In the genomic region with DNA sequence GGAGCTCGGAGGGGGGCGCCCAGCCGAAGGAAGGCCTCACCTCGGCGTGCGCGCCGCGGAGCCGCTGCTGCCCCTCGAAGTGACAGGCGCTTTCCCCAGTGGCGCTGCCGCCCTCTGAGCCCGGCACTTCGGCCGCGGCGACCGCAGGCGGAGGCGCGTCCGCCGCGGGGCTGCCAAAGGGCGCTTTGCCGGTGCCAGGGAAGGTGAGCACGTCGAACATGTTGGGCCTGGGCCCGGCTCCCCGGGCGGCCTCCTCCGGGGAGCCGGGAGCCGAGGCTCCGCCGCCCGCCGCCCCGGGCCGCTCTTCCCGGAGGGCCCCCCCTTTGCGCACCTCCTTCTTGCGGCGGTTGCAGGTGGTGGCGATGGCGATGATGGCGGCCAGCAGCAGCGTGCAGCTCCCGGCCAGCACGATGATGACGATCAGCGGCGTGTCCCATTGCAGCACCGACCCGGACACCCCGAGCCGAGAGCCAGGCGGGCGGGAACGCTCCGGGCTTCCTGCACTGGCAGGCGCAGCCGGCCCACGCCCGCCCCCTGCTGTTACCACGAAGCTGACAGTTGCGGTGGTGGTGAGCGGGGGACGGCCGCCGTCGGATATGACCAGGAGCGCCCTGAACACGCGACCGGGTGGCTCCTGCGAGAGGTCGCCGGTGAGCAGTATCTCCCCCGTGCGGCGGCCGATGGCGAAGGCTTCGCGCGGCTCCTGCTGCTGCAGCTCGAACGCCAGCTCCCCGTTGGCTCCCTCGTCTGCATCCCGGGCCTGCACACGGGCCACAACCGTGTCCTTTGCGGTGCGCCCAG, we compare ENCODE assay signal across 9 cellular contexts. TPM values are rescaled to one million over a fixed set of nuclear protein-coding genes. Genes with fewer than 3 reads are reported as not detected.
A peak's percentile ranks its signal among the peaks of the same experiment; 100 is the strongest.
DNase-seq lines count a peak whose midpoint lies in the region; TF ChIP-seq lines count a peak whose summit lies in the region.
"Had no signal": no experiment of that assay in that cellular context is flagged by ENCODE, and none has a peak within 500 bp of the region (broad histone marks: within the 10 kb centered on the region; RNA-seq: fewer than 3 reads in every experiment).

No MANE protein-coding gene starts in this region.

- peaks cover 5% of the 10 kb centered on the region for H3K4me1 Mint-ChIP-seq in MCF 10A (ENCODE audit: insufficient read depth, unreplicated experiment)

- intact Hi-C loops in breast epithelium (cut with DNase I; ENCODE audit: low total_unique reads) (no loop called here), MCF 10A (cut with micrococcal nuclease) (no loop called here), thyroid gland (cut with DNase I) (loop anchor here (5.0 to 10.0 kb wide), 3 partner anchors 121 to 356 kb away; no protein-coding TSS in a partner anchor)

- no peak for TF ChIP-seq CTCF in breast epithelium (IDR thresholded peaks at IDR 0.05)
- TF ChIP-seq CTCF in MCF 10A (IDR thresholded peaks at IDR 0.05; ENCODE audit: unreplicated experiment) = no peak
- peak in 5 of 6 experiments; percentile 12 to 67 (median 43) for TF ChIP-seq CTCF in thyroid gland (IDR thresholded peaks at IDR 0.05)

- H3K9me3 Mint-ChIP-seq in MCF 10A (ENCODE audit: unreplicated experiment) = no peaks in the 10 kb centered on the region

- no peaks in the 10 kb centered on the region for H3K9me3 ChIP-seq in breast epithelium
- H3K9me3 ChIP-seq in iPS-20b (ENCODE audit: insufficient read depth, low read depth, low read length) = no peaks in the 10 kb centered on the region
- H3K9me3 ChIP-seq in thyroid gland = no peaks in the 10 kb centered on the region

- peaks cover 34% of the 10 kb centered on the region for H3K27me3 Mint-ChIP-seq in MCF 10A (ENCODE audit: insufficient read depth, unreplicated experiment)

- H3K9ac ChIP-seq in iPS-20b (ENCODE audit: low read depth, low read length) = no peak overlapping the region
- H3K9ac ChIP-seq: KMS-11 had no signal

- 1 to 8% methylated on average over 21 to 27 of the region's 98 CpGs for WGBS in thyroid gland, 2 donors

- H3K27me3 ChIP-seq in breast epithelium = peaks cover 24 to 75% of the 10 kb centered on the region in 2 donors
- H3K27me3 ChIP-seq in iPS-20b (ENCODE audit: insufficient read depth, low read length) = peaks cover 72% of the 10 kb centered on the region
- peaks cover 26% of the 10 kb centered on the region for H3K27me3 ChIP-seq in thyroid gland

- H3K36me3 ChIP-seq in breast epithelium = no peaks in the 10 kb centered on the region
- H3K36me3 ChIP-seq in iPS-20b (ENCODE audit: insufficient read depth, low read depth, low read length) = peaks cover 8% of the 10 kb centered on the region; the same call in 1 of the 2 replicates
- no peaks in the 10 kb centered on the region for H3K36me3 ChIP-seq in thyroid gland

- no peaks in the 10 kb centered on the region for H3K4me1 ChIP-seq in breast epithelium
- H3K4me1 ChIP-seq in iPS-20b (ENCODE audit: insufficient read depth, low read length) = peaks cover 8% of the 10 kb centered on the region; the same call in 1 of the 2 replicates
- H3K4me1 ChIP-seq in thyroid gland = peaks cover 10 to 25% of the 10 kb centered on the region in 2 donors

- no peak overlapping the region for H3K27ac ChIP-seq in breast epithelium
- no peak overlapping the region for H3K27ac ChIP-seq in iPS-20b (ENCODE audit: low read length)
- H3K27ac ChIP-seq in thyroid gland = no peak overlapping the region
- H3K27ac ChIP-seq: KMS-11 had no signal

- H3K36me3 Mint-ChIP-seq in MCF 10A (ENCODE audit: insufficient read depth, unreplicated experiment) = no peaks in the 10 kb centered on the region

- H3K4me3 Mint-ChIP-seq in MCF 10A (ENCODE audit: unreplicated experiment) = no peak overlapping the region

- no TSS peak for BruUV-seq in MCF 10A (replicated peaks; lab: Mats Ljungman, UMichigan)

- CTCF ChIA-PET in MCF 10A (lab: Yijun Ruan, JAX) = interaction anchor here (1.1 kb wide), 1 partner anchor 122 kb away, joined by 5 read pairs; no protein-coding TSS in a partner anchor

- no peak for TF ChIP-seq POLR2A in breast epithelium (IDR thresholded peaks at IDR 0.05)
- TF ChIP-seq POLR2A in thyroid gland (IDR thresholded peaks at IDR 0.05) = no peak

- H3K4me3 ChIP-seq in breast epithelium (peak overlapping the region in 2 of 3 donors; percentile 27 to 54), iPS-20b (ENCODE audit: low read length) (peak overlapping the region; percentile 44; the same call in 1 of the 2 replicates), thyroid gland (replicated peaks in 1 of 3) (peak overlapping the region in 1 of 3 donors; percentile 36)

- DNase-seq in breast epithelium (ENCODE audit: low spot score in 2 of 2) (no peak), MCF 10A (ENCODE audit: unreplicated experiment) (no peak), thyroid gland (peak; percentile 59 to 61), hippocampal formation (lab: John Stamatoyannopoulos, UW) (no peak), midbrain (lab: John Stamatoyannopoulos, UW) (no peak), NCI-H1436 treated with DMSO at 0.1 percent for 48 hours (lab: John Stamatoyannopoulos, UW) (no peak)
- peak; percentile 54 to 71 for DNase-seq in activated T-cell treated with anti-CD3 and anti-CD28 coated beads, Interleukin-2, amount 50 U/mL, for 48 hours

- no peak overlapping the region for H3K27ac Mint-ChIP-seq in MCF 10A (ENCODE audit: low read depth, unreplicated experiment)

- POLR2A ChIA-PET in MCF 10A (lab: Yijun Ruan, JAX) = no interaction called here

RNA-seq across cellular contexts. Expression of gene PCDH8, which starts 2.5 kb away (rescaled TPM):
- total RNA-seq in breast epithelium (under 1 TPM in 1 of 3 donors, not detected in 2; 0.66 TPM), MCF 10A (2022) (not detected in 2 replicates), thyroid gland (1 to 10 TPM in 2 of 4 donors, not detected in 2; 2.1 TPM)

Comparison
In these comparisons a context has a peak if more than half of its experiments do, and no peak if none do; other contexts are left out.
1. DNase-seq: peak in activated T-cell treated with anti-CD3 and anti-CD28 coated beads, Interleukin-2, amount 50 U/mL, for 48 hours (2 of 2) and thyroid gland (2 of 2); none in breast epithelium (0 of 2), MCF 10A (single experiment), hippocampal formation (0 of 2), midbrain (single experiment) and NCI-H1436 treated with DMSO at 0.1 percent for 48 hours (single experiment).
2. CTCF ChIP-seq: peak in thyroid gland (5 of 6); none in breast epithelium (0 of 3) and MCF 10A (single experiment).